8 cellular contexts compared by ENCODE assay signal in genomic region chr7:6614941-6615737, GRCh38. TPM values are rescaled to one million over a fixed set of nuclear protein-coding genes. Genes with fewer than 3 reads are reported as not detected.
DNase-seq lines count a peak whose midpoint lies in the region; ATAC-seq and TF ChIP-seq lines count a peak whose summit lies in the region.

Gene ZNF853 (plus strand): TSS chr7:6615610. CDS start chr7:6616175, 565 bp downstream.

- WGBS in endodermal cell (ENCODE audit: insufficient coverage in 1 of 2, insufficient read length in 1 of 2), 2 experiments, result 1% methylated on average over 15 to 94 of the region's 94 CpGs

- no TSS peak for BruUV-seq in Calu3 (replicated peaks; lab: Mats Ljungman, UMichigan)

- H3K36me3 ChIP-seq in SJCRH30, result no peaks in the 10 kb centered on the region
- peaks cover 9% of the 10 kb centered on the region for H3K36me3 ChIP-seq in endodermal cell (ENCODE audit: control insufficient read depth, insufficient read depth, low read length)
- peaks cover 0 to 7% of the 10 kb centered on the region in 2 donors for H3K36me3 ChIP-seq in muscle layer of duodenum (ENCODE audit: control insufficient read depth in 1 of 2, insufficient read depth in 2 of 2, low read length in 2 of 2)

- H3K9me3 ChIP-seq in SJCRH30 (replicated peaks), result no peaks in the 10 kb centered on the region
- no peaks in the 10 kb centered on the region for H3K9me3 ChIP-seq in endodermal cell (ENCODE audit: control insufficient read depth, low read length)
- no peaks in the 10 kb centered on the region for H3K9me3 ChIP-seq in muscle layer of duodenum (ENCODE audit: control insufficient read depth in 1 of 2, low read length in 2 of 2)

- H3K27me3 Mint-ChIP-seq in Calu3 (ENCODE audit: unreplicated experiment), result peaks cover 33% of the 10 kb centered on the region
- H3K27me3 Mint-ChIP-seq in endodermal cell (ENCODE audit: insufficient read depth), result peaks cover 4% of the 10 kb centered on the region

- no peak for TF ChIP-seq CTCF in Calu3 (IDR thresholded peaks at IDR 0.05; ENCODE audit: unreplicated experiment)
- TF ChIP-seq CTCF in endodermal cell (conservative IDR thresholded peaks at IDR 0.05), result peak; percentile 33

- peak within 1 kb of the TSS; percentile 17 for H3K27ac Mint-ChIP-seq in Calu3 (ENCODE audit: unreplicated experiment)
- H3K27ac Mint-ChIP-seq in endodermal cell, result peak within 1 kb of the TSS; percentile 85

- H3K4me3 Mint-ChIP-seq in Calu3 (ENCODE audit: low read depth, unreplicated experiment) (peak within 1 kb of the TSS; percentile 74), endodermal cell (peak within 1 kb of the TSS; percentile 63)

- H3K4me1 Mint-ChIP-seq in Calu3 (ENCODE audit: low read depth, unreplicated experiment) (peaks cover 15% of the 10 kb centered on the region), endodermal cell (peaks cover 15% of the 10 kb centered on the region)

- H3K9me3 Mint-ChIP-seq in Calu3 (ENCODE audit: low read depth, unreplicated experiment), result no peaks in the 10 kb centered on the region
- H3K9me3 Mint-ChIP-seq in endodermal cell, result no peaks in the 10 kb centered on the region

- peak within 1 kb of the TSS; percentile 41 for H3K9ac ChIP-seq in endodermal cell (ENCODE audit: extremely low read depth, low read length, poor library complexity, severe bottlenecking)

- ATAC-seq in GM18868 (IDR thresholded peaks at IDR 0.05; ENCODE audit: unreplicated experiment), result no peak
- no peak for ATAC-seq in GM21526 (IDR thresholded peaks at IDR 0.05; ENCODE audit: low FRiP score, unreplicated experiment)
- ATAC-seq in HG02981 (IDR thresholded peaks at IDR 0.05; ENCODE audit: unreplicated experiment), result no peak

- peaks cover 4% of the 10 kb centered on the region; the same call in 1 of the 2 replicates for H3K4me1 ChIP-seq in SJCRH30
- peaks cover 7% of the 10 kb centered on the region for H3K4me1 ChIP-seq in endodermal cell (ENCODE audit: control insufficient read depth, insufficient read depth, low read length)
- peaks cover 0 to 18% of the 10 kb centered on the region in 2 donors for H3K4me1 ChIP-seq in muscle layer of duodenum (ENCODE audit: control insufficient read depth in 1 of 2, insufficient read depth in 2 of 2, low read length in 2 of 2)

- no peaks in the 10 kb centered on the region for H3K27me3 ChIP-seq in SJCRH30
- H3K27me3 ChIP-seq in endodermal cell (ENCODE audit: control insufficient read depth, insufficient read depth, low read length, poor library complexity, severe bottlenecking), result no peaks in the 10 kb centered on the region
- H3K27me3 ChIP-seq in muscle layer of duodenum (ENCODE audit: low read depth, low read length), result no peaks in the 10 kb centered on the region

- intact Hi-C loops in Calu3 (cut with micrococcal nuclease; ENCODE audit: unreplicated experiment), result loop anchor here (10.0 kb wide), 1 partner anchor 260 kb away; no protein-coding TSS in a partner anchor

- peaks cover 26% of the 10 kb centered on the region for H3K36me3 Mint-ChIP-seq in Calu3 (ENCODE audit: insufficient read depth, unreplicated experiment)
- H3K36me3 Mint-ChIP-seq in endodermal cell (ENCODE audit: low read depth), result peaks cover 31% of the 10 kb centered on the region

- CTCF ChIA-PET in Calu3 (lab: Charles Lee), result no interaction called here

- H3K4me3 ChIP-seq in SJCRH30 (peak within 1 kb of the TSS; percentile 73), endodermal cell (ENCODE audit: low read length) (peak within 1 kb of the TSS; percentile 80), muscle layer of duodenum (ENCODE audit: low read depth in 1 of 2, low read length in 2 of 2) (peak within 1 kb of the TSS; percentile 44 to 87)

- peak; percentile 27 for DNase-seq in Calu3
- DNase-seq in SJCRH30, result peak; percentile 37 to 50
- peak; percentile 85 for DNase-seq in endodermal cell
- no peak for DNase-seq in KG1 (lab: John Stamatoyannopoulos, UW)

- H3K27ac ChIP-seq in SJCRH30, result no peak within 1 kb of the TSS
- no peak within 1 kb of the TSS for H3K27ac ChIP-seq in endodermal cell (ENCODE audit: low read depth, low read length)
- no peak within 1 kb of the TSS for H3K27ac ChIP-seq in muscle layer of duodenum (ENCODE audit: low read length)

RNA-seq across cellular contexts. Expression of gene ZNF853, which starts in this region (rescaled TPM):
- total RNA-seq in Calu3 (2022) (10.1 and 11.4 TPM in 2 replicates), endodermal cell (10 to 100 TPM; 14.2 to 17.2 TPM)
- total RNA-seq in SJCRH30 (2014; rRNA removed; shearing (Covaris generic)), result 10.6 and 10.9 TPM in 2 replicates
- 11.1 TPM for polyA plus RNA-seq in endodermal cell (2013, experiment 1 of 2)
- 10.6 TPM for polyA plus RNA-seq in endodermal cell (2013, experiment 2 of 2)
